In the genomic region with DNA sequence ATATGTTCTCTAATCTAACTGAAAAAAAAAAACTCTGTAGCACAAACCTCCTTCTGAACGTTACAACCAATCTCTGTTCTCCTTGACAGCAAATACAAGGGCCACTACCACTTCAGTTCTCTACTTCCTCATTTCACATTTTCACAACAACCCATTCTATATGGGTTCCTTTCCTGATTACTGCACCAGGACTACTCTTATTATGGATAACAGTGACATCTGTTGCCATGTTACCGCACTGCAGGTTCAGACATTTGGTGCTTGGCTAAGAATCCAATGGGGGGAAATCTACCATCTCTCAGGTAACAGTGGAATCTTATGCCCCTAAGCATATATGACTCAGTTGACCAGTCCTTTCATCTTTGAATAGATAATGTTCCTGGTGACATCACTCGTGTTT, we compare ENCODE assay signal across 1 cellular context.
TF ChIP-seq lines count a peak whose summit lies in the region.

No MANE protein-coding gene starts in this region.

TF ChIP-seq in GM23338, 12 proteins besides CTCF, POLR2A, EP300 and RAD21 (continued from another document):
- no peak for TF ChIP-seq REST (IDR thresholded peaks at IDR 0.05; ENCODE audit: unreplicated experiment)
- TF ChIP-seq EZH2phosphoT487 (IDR thresholded peaks at IDR 0.05; ENCODE audit: unreplicated experiment), result no peak
- no peak for TF ChIP-seq CREB1 (CRISPR knock-in tag; IDR thresholded peaks at IDR 0.05; ENCODE audit: low read depth)
- no peak for TF ChIP-seq STAT1 (IDR thresholded peaks at IDR 0.05; ENCODE audit: unreplicated experiment)
- no peak for TF ChIP-seq ZNF331 (CRISPR knock-in tag; IDR thresholded peaks at IDR 0.05; ENCODE audit: low read depth)
- TF ChIP-seq ZNF462 (CRISPR knock-in tag; IDR thresholded peaks at IDR 0.05), result no peak
- TF ChIP-seq NANOG (IDR thresholded peaks at IDR 0.05; ENCODE audit: borderline replicate concordance), result no peak
- no peak for TF ChIP-seq JUNB (IDR thresholded peaks at IDR 0.05; ENCODE audit: unreplicated experiment)
- no peak for TF ChIP-seq EZH2 (IDR thresholded peaks at IDR 0.05; ENCODE audit: low read depth, unreplicated experiment)
- TF ChIP-seq POLR2AphosphoS5 (IDR thresholded peaks at IDR 0.05; ENCODE audit: low read depth), result no peak
- TF ChIP-seq ZNF114 (CRISPR knock-in tag; IDR thresholded peaks at IDR 0.05), result no peak
